24 cellular contexts compared by ENCODE assay signal in genomic region chr4:172785623-172786022, GRCh38.
"Had no signal": no experiment of that assay in that cellular context is flagged by ENCODE, and none has a peak within 500 bp of the region (broad histone marks: within the 10 kb centered on the region; RNA-seq: fewer than 3 reads in every experiment).

No MANE protein-coding gene starts in this region.

- H3K27me3 Mint-ChIP-seq: activated B cell treated with CpG ODN at 0.5 μM for 24 hours; activated CD4-positive, alpha-beta memory T cell treated with anti-CD3 and anti-CD28 coated beads for 36 hours; activated naive CD8-positive, alpha-beta T cell treated with anti-CD3 and anti-CD28 coated beads, Interleukin-2, amount 10 ng/mL, durations not matched to agents 7 days and 5 days; stimulated activated naive CD8-positive, alpha-beta T cell treated with anti-CD3 and anti-CD28 coated beads, Interleukin-15, Interleukin-2, amounts not matched to agents 100 ng/mL and 50 ng/mL, for 24 hours; T-helper 17 cell had no signal

- H3K4me1 Mint-ChIP-seq: activated B cell treated with CpG ODN at 0.5 μM for 24 hours; activated CD4-positive, alpha-beta T cell treated with anti-CD3 and anti-CD28 coated beads for 36 hours; activated naive CD8-positive, alpha-beta T cell treated with anti-CD3 and anti-CD28 coated beads, Interleukin-2, amount 10 ng/mL, durations not matched to agents 7 days and 5 days; T-helper 17 cell had no signal

- H3K9me3 Mint-ChIP-seq: activated B cell treated with CpG ODN at 0.5 μM for 24 hours; activated CD4-positive, alpha-beta memory T cell treated with anti-CD3 and anti-CD28 coated beads for 36 hours; activated naive CD4-positive, alpha-beta T cell treated with anti-CD3 and anti-CD28 coated beads for 36 hours; activated naive CD8-positive, alpha-beta T cell treated with anti-CD3 and anti-CD28 coated beads, Interleukin-2, amount 10 ng/mL, durations not matched to agents 7 days and 5 days; stimulated activated naive CD8-positive, alpha-beta T cell treated with anti-CD3 and anti-CD28 coated beads, Interleukin-15, Interleukin-2, amounts not matched to agents 100 ng/mL and 50 ng/mL, for 24 hours had no signal

- H3K27ac ChIP-seq: cardiac muscle cell, gastrocnemius medialis, lower lobe of right lung, parathyroid adenoma, thyroid gland, upper lobe of right lung had no signal

- H3K4me3 Mint-ChIP-seq: activated B cell treated with CpG ODN at 0.5 μM for 24 hours; activated CD4-positive, alpha-beta memory T cell treated with anti-CD3 and anti-CD28 coated beads for 36 hours; activated CD4-positive, alpha-beta T cell treated with anti-CD3 and anti-CD28 coated beads for 36 hours; activated naive CD4-positive, alpha-beta T cell treated with anti-CD3 and anti-CD28 coated beads for 36 hours; activated naive CD8-positive, alpha-beta T cell treated with anti-CD3 and anti-CD28 coated beads, Interleukin-2, amount 10 ng/mL, durations not matched to agents 7 days and 5 days; naive thymus-derived CD8-positive, alpha-beta T cell; stimulated activated naive CD8-positive, alpha-beta T cell treated with anti-CD3 and anti-CD28 coated beads, Interleukin-15, Interleukin-2, amounts not matched to agents 100 ng/mL and 50 ng/mL, for 24 hours; T-helper 17 cell had no signal

- ATAC-seq: activated CD4-positive, alpha-beta T cell treated with anti-CD3 and anti-CD28 coated beads for 36 hours; gastrocnemius medialis; left colon; naive thymus-derived CD8-positive, alpha-beta T cell; right cardiac atrium; T-helper 17 cell had no signal

- H3K36me3 Mint-ChIP-seq: activated CD4-positive, alpha-beta memory T cell treated with anti-CD3 and anti-CD28 coated beads for 36 hours; activated naive CD8-positive, alpha-beta T cell treated with anti-CD3 and anti-CD28 coated beads, Interleukin-2, amount 10 ng/mL, durations not matched to agents 7 days and 5 days; naive thymus-derived CD8-positive, alpha-beta T cell had no signal

- H3K4me3 ChIP-seq: cardiac muscle cell, gastrocnemius medialis, lower lobe of right lung, thyroid gland, upper lobe of right lung had no signal

- H3K27ac Mint-ChIP-seq: activated B cell treated with CpG ODN at 0.5 μM for 24 hours; activated CD4-positive, alpha-beta memory T cell treated with anti-CD3 and anti-CD28 coated beads for 36 hours; activated CD4-positive, alpha-beta T cell treated with anti-CD3 and anti-CD28 coated beads for 36 hours; activated naive CD4-positive, alpha-beta T cell treated with anti-CD3 and anti-CD28 coated beads for 36 hours; activated naive CD8-positive, alpha-beta T cell treated with anti-CD3 and anti-CD28 coated beads, Interleukin-2, amount 10 ng/mL, durations not matched to agents 7 days and 5 days; naive thymus-derived CD8-positive, alpha-beta T cell; stimulated activated naive CD8-positive, alpha-beta T cell treated with anti-CD3 and anti-CD28 coated beads, Interleukin-15, Interleukin-2, amounts not matched to agents 100 ng/mL and 50 ng/mL, for 24 hours; T-helper 17 cell had no signal

- H3K9me3 ChIP-seq: gastrocnemius medialis, lower lobe of right lung, thyroid gland, upper lobe of right lung had no signal

- H3K9ac ChIP-seq: parathyroid adenoma had no signal

- H3K36me3 ChIP-seq: cardiac muscle cell, gastrocnemius medialis, lower lobe of right lung, thyroid gland, upper lobe of right lung had no signal

- DNase-seq: activated B cell treated with CpG ODN at 0.5 μM for 24 hours; activated CD4-positive, alpha-beta memory T cell treated with anti-CD3 and anti-CD28 coated beads for 36 hours; activated CD4-positive, alpha-beta T cell treated with anti-CD3 and anti-CD28 coated beads for 36 hours; activated effector memory CD4-positive, alpha-beta T cell treated with Interleukin-2 at 50 U/mL for 16 hours; activated naive CD4-positive, alpha-beta T cell treated with anti-CD3 and anti-CD28 coated beads for 36 hours; activated naive CD8-positive, alpha-beta T cell treated with anti-CD3 and anti-CD28 coated beads, Interleukin-2, amount 10 ng/mL, durations not matched to agents 7 days and 5 days; activated T-cell treated with anti-CD3 and anti-CD28 coated beads, Interleukin-2, amount 50 U/mL, for 48 hours; cortex of kidney; effector CD4-positive, alpha-beta T cell; gastrocnemius medialis; hippocampal formation; left colon; naive thymus-derived CD8-positive, alpha-beta T cell; stimulated activated CD4-positive, alpha-beta T cell treated with anti-CD3 and anti-CD28 coated beads, Interleukin-4, amount 100 ng/mL, for 4 hours; substantia nigra; SW 1271; T-helper 17 cell; upper lobe of right lung had no signal

- H3K27me3 ChIP-seq: cardiac muscle cell, gastrocnemius medialis, thyroid gland, upper lobe of right lung had no signal

- H3K4me1 ChIP-seq: gastrocnemius medialis, lower lobe of right lung, parathyroid adenoma, upper lobe of right lung had no signal
